8 cellular contexts compared by ENCODE assay signal in genomic region chr10:89332092-89332633, GRCh38. TPM values are rescaled to one million over a fixed set of nuclear protein-coding genes. Genes with fewer than 3 reads are reported as not detected.
DNase-seq lines count a peak whose midpoint lies in the region; ATAC-seq and TF ChIP-seq lines count a peak whose summit lies in the region.

No MANE protein-coding gene starts in this region.

- H3K4me3 ChIP-seq in prostate gland, result peak overlapping the region; percentile 5 to 20

- H3K9me3 Mint-ChIP-seq in activated T-helper 1 cell treated with anti-CD3 and anti-CD28 coated beads, Interleukin-12 subunit alpha, Interleukin-12 subunit beta, Interleukin-2, Interleukin-4 antibody, amounts not matched to agents 30 ng/mL and 10 ng/mL and 1 ng/mL, durations not matched to agents 14 hours and 24 hours and 36 hours, result no peaks in the 10 kb centered on the region

- H3K4me3 Mint-ChIP-seq in activated T-helper 1 cell treated with anti-CD3 and anti-CD28 coated beads, Interleukin-12 subunit alpha, Interleukin-12 subunit beta, Interleukin-2, Interleukin-4 antibody, amounts not matched to agents 30 ng/mL and 10 ng/mL and 1 ng/mL, durations not matched to agents 14 hours and 24 hours and 36 hours, result peak overlapping the region; percentile 84

- DNase-seq in Caki2 (ENCODE audit: low read depth) (peak; percentile 47), HT1080 (ENCODE audit: low read depth) (peak; percentile 49), foreskin keratinocyte (peak in 1 of 2 donors; percentile 67), prostate gland (ENCODE audit: low spot score) (no peak), NCI-H226 (no peak), iPS-NIHi7 (ENCODE audit: extremely low spot score) (no peak)
- DNase-seq in activated T-helper 1 cell treated with anti-CD3 and anti-CD28 coated beads, Interleukin-12 subunit alpha, Interleukin-12 subunit beta, Interleukin-2, Interleukin-4 antibody, amounts not matched to agents 30 ng/mL and 10 ng/mL and 1 ng/mL, durations not matched to agents 14 hours and 24 hours and 36 hours (ENCODE audit: low spot score), result peak; percentile 35

- H3K36me3 Mint-ChIP-seq in activated T-helper 1 cell treated with anti-CD3 and anti-CD28 coated beads, Interleukin-12 subunit alpha, Interleukin-12 subunit beta, Interleukin-2, Interleukin-4 antibody, amounts not matched to agents 30 ng/mL and 10 ng/mL and 1 ng/mL, durations not matched to agents 14 hours and 24 hours and 36 hours (ENCODE audit: low read depth), result peaks cover 15% of the 10 kb centered on the region

- H3K27ac Mint-ChIP-seq in activated T-helper 1 cell treated with anti-CD3 and anti-CD28 coated beads, Interleukin-12 subunit alpha, Interleukin-12 subunit beta, Interleukin-2, Interleukin-4 antibody, amounts not matched to agents 30 ng/mL and 10 ng/mL and 1 ng/mL, durations not matched to agents 14 hours and 24 hours and 36 hours, result peak overlapping the region; percentile 40

- WGBS in prostate gland, result 8% methylated on average over 6 of the region's 6 CpGs

- TF ChIP-seq CTCF in foreskin keratinocyte (conservative IDR thresholded peaks at IDR 0.05) (no peak), prostate gland (IDR thresholded peaks at IDR 0.05) (no peak)

- H3K4me1 Mint-ChIP-seq in activated T-helper 1 cell treated with anti-CD3 and anti-CD28 coated beads, Interleukin-12 subunit alpha, Interleukin-12 subunit beta, Interleukin-2, Interleukin-4 antibody, amounts not matched to agents 30 ng/mL and 10 ng/mL and 1 ng/mL, durations not matched to agents 14 hours and 24 hours and 36 hours (ENCODE audit: low read depth), result peaks cover 78% of the 10 kb centered on the region

- intact Hi-C loops in activated T-helper 1 cell treated with anti-CD3 and anti-CD28 coated beads, Interleukin-12 subunit alpha, Interleukin-12 subunit beta, Interleukin-2, Interleukin-4 antibody, amounts not matched to agents 30 ng/mL and 10 ng/mL and 1 ng/mL, durations not matched to agents 14 hours and 24 hours and 36 hours (cut with micrococcal nuclease), result no loop called here
- intact Hi-C loops in prostate gland (cut with DNase I), result no loop called here

- H3K4me1 ChIP-seq in foreskin keratinocyte (peaks cover 31% of the 10 kb centered on the region), prostate gland (replicated peaks) (no peaks in the 10 kb centered on the region)

- H3K27me3 ChIP-seq in foreskin keratinocyte (no peaks in the 10 kb centered on the region), prostate gland (replicated peaks; ENCODE audit: insufficient read depth) (no peaks in the 10 kb centered on the region)

- TF ChIP-seq POLR2A in prostate gland (IDR thresholded peaks at IDR 0.05), result no peak

- H3K27ac ChIP-seq in foreskin keratinocyte, result peak overlapping the region; percentile 38
- peak overlapping the region; percentile 52 to 58 for H3K27ac ChIP-seq in prostate gland

- no peaks in the 10 kb centered on the region for H3K9me3 ChIP-seq in prostate gland

- no peaks in the 10 kb centered on the region for H3K36me3 ChIP-seq in prostate gland

- ATAC-seq in GM19467 (IDR thresholded peaks at IDR 0.05; ENCODE audit: unreplicated experiment) (peak; percentile 37), foreskin keratinocyte (peak; percentile 18)

- H3K27me3 Mint-ChIP-seq in activated T-helper 1 cell treated with anti-CD3 and anti-CD28 coated beads, Interleukin-12 subunit alpha, Interleukin-12 subunit beta, Interleukin-2, Interleukin-4 antibody, amounts not matched to agents 30 ng/mL and 10 ng/mL and 1 ng/mL, durations not matched to agents 14 hours and 24 hours and 36 hours (ENCODE audit: insufficient read depth), result peaks cover 31% of the 10 kb centered on the region

- in situ Hi-C loops in Caki2 (cut with HindIII; ENCODE audit: low pct_unique_long_range_greater_than_20kb, low sequenced_read_pairs), result no loop called here

RNA-seq across cellular contexts. Expression of gene IFIT3, which starts 4.4 kb away (rescaled TPM):
- total RNA-seq in Caki2 (2014; rRNA removed; shearing (Covaris generic); ENCODE audit: low replicate concordance), result 11.3 and 12.4 TPM in 2 replicates
- 5.4 and 5.9 TPM in 2 replicates for total RNA-seq in HT1080 (2014; rRNA removed; shearing (Covaris generic))
- 3.9 and 4.4 TPM in 2 replicates for polyA plus RNA-seq in HT1080 (2015; cell fraction: cytosol; rRNA removed)
- polyA plus RNA-seq in HT1080 (2015; cell fraction: nucleus; rRNA removed), result 6.9 and 7.3 TPM in 2 replicates
- total RNA-seq in activated T-helper 1 cell treated with anti-CD3 and anti-CD28 coated beads, Interleukin-12 subunit alpha, Interleukin-12 subunit beta, Interleukin-2, Interleukin-4 antibody, amounts not matched to agents 30 ng/mL and 10 ng/mL and 1 ng/mL, durations not matched to agents 14 hours and 24 hours and 36 hours, result 0.83 and 0.91 TPM in 2 replicates
- 54.8 and 78.5 TPM in 2 replicates for total RNA-seq in foreskin keratinocyte
- 37.5 and 48.5 TPM in 2 replicates for polyA plus RNA-seq in foreskin keratinocyte
- 1 to 10 TPM; 6.4 to 9.5 TPM for total RNA-seq in prostate gland

RNA-seq across cellular contexts. Expression of gene IFIT2, which starts 30.3 kb away (rescaled TPM):
- total RNA-seq in Caki2 (2014; rRNA removed; shearing (Covaris generic); ENCODE audit: low replicate concordance), result 5.9 and 7.9 TPM in 2 replicates
- 0.53 and 0.92 TPM in 2 replicates for total RNA-seq in HT1080 (2014; rRNA removed; shearing (Covaris generic))
- 0.67 and 1.0 TPM in 2 replicates for polyA plus RNA-seq in HT1080 (2015; cell fraction: cytosol; rRNA removed)
- 1.8 and 3.0 TPM in 2 replicates for polyA plus RNA-seq in HT1080 (2015; cell fraction: nucleus; rRNA removed)
- total RNA-seq in activated T-helper 1 cell treated with anti-CD3 and anti-CD28 coated beads, Interleukin-12 subunit alpha, Interleukin-12 subunit beta, Interleukin-2, Interleukin-4 antibody, amounts not matched to agents 30 ng/mL and 10 ng/mL and 1 ng/mL, durations not matched to agents 14 hours and 24 hours and 36 hours, result 0.34 and 0.47 TPM in 2 replicates
- 2.5 and 2.7 TPM in 2 replicates for total RNA-seq in foreskin keratinocyte
- 1.0 and 1.1 TPM in 2 replicates for polyA plus RNA-seq in foreskin keratinocyte
- total RNA-seq in prostate gland, result 1 to 10 TPM; 4.1 TPM

RNA-seq across cellular contexts. Expression of gene IFIT1B, which starts 45.7 kb away (rescaled TPM):
- total RNA-seq in Caki2 (2014; rRNA removed; shearing (Covaris generic); ENCODE audit: low replicate concordance), result not detected in 2 replicates
- not detected in 2 replicates for total RNA-seq in HT1080 (2014; rRNA removed; shearing (Covaris generic))
- polyA plus RNA-seq in HT1080 (2015; cell fraction: cytosol; rRNA removed), result not detected in 2 replicates
- polyA plus RNA-seq in HT1080 (2015; cell fraction: nucleus; rRNA removed), result not detected in 2 replicates
- not detected in 2 replicates for total RNA-seq in activated T-helper 1 cell treated with anti-CD3 and anti-CD28 coated beads, Interleukin-12 subunit alpha, Interleukin-12 subunit beta, Interleukin-2, Interleukin-4 antibody, amounts not matched to agents 30 ng/mL and 10 ng/mL and 1 ng/mL, durations not matched to agents 14 hours and 24 hours and 36 hours
- total RNA-seq in foreskin keratinocyte (not detected in 2 replicates), prostate gland (not detected)
- not detected in 2 replicates for polyA plus RNA-seq in foreskin keratinocyte

Comparison
In these comparisons a context has a peak if more than half of its experiments do, and no peak if none do; other contexts are left out.
1. DNase-seq: peak in Caki2 (single experiment), HT1080 (single experiment) and activated T-helper 1 cell treated with anti-CD3 and anti-CD28 coated beads, Interleukin-12 subunit alpha, Interleukin-12 subunit beta, Interleukin-2, Interleukin-4 antibody, amounts not matched to agents 30 ng/mL and 10 ng/mL and 1 ng/mL, durations not matched to agents 14 hours and 24 hours and 36 hours (single experiment); none in prostate gland (single experiment), NCI-H226 (single experiment) and iPS-NIHi7 (single experiment).